6 cellular contexts compared by ENCODE assay signal in the genomic region with DNA sequence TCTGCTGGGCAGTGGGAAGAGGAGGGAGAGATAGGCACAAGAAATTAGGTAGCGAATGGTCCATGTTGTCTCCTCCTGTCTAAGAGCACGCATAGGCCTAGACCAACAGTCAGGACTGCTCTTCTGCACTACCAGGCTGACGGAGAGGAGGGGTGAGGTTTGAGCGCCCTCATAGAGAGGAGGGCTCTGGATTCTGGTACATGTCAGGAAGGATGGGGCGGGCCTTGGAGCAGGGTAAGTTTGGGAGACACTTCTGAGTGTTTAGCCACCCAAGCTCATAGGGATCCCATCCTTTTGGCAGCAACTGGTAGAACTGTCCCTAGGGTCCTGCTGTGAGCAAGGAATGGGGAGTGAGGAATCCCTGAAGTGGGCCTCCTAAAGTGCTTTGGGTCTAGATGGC.
"Had no signal": no experiment of that assay in that cellular context is flagged by ENCODE, and none has a peak within 500 bp of the region (broad histone marks: within the 10 kb centered on the region; RNA-seq: fewer than 3 reads in every experiment).

No MANE protein-coding gene starts in this region.

- DNase-seq: GOT3, H7, HFFc6 had no signal

- H3K4me3 Mint-ChIP-seq: HFFc6 had no signal

- H3K27ac Mint-ChIP-seq: HFFc6 had no signal

- H3K9me3 Mint-ChIP-seq: HFFc6 had no signal

- ATAC-seq: HCT116, HepG2, K562 had no signal
